ENCODE assay signal across 18 cellular contexts in genomic region chr4:60683357-60683756, GRCh38.
A peak's percentile ranks its signal among the peaks of the same experiment; 100 is the strongest.
DNase-seq lines count a peak whose midpoint lies in the region; ATAC-seq and TF ChIP-seq lines count a peak whose summit lies in the region.
"Had no signal": no experiment of that assay in that cellular context is flagged by ENCODE, and none has a peak within 500 bp of the region (broad histone marks: within the 10 kb centered on the region; RNA-seq: fewer than 3 reads in every experiment).

No MANE protein-coding gene starts in this region.

- H3K4me1 ChIP-seq in smooth muscle cell (ENCODE audit: low read depth) (no peaks in the 10 kb centered on the region), MM.1S (ENCODE audit: low read length) (no peaks in the 10 kb centered on the region)
- H3K4me1 ChIP-seq: body of pancreas, parathyroid adenoma had no signal

- TF ChIP-seq CTCF in smooth muscle cell (IDR thresholded peaks at IDR 0.05; ENCODE audit: borderline replicate concordance, insufficient read depth, poor library complexity, severe bottlenecking) (no peak), MM.1S (IDR thresholded peaks at IDR 0.05; ENCODE audit: low read length) (no peak), WTC11 (IDR thresholded peaks at IDR 0.05) (no peak)

- H3K9ac ChIP-seq in smooth muscle cell (ENCODE audit: low read depth) (peak overlapping the region; percentile 17), MM.1S (ENCODE audit: low read length) (no peak overlapping the region)
- H3K9ac ChIP-seq: parathyroid adenoma had no signal

- no peak overlapping the region for H3K27ac Mint-ChIP-seq in WTC11
- H3K27ac Mint-ChIP-seq: activated CD4-positive, alpha-beta T cell treated with anti-CD3 and anti-CD28 coated beads, Interleukin-2, amount 10 ng/mL, durations not matched to agents 24 days and 14 days; CD4-positive, alpha-beta memory T cell; stimulated activated naive B cell treated with anti-CD40 and anti-IgM and Interleukin-4, amounts not matched to agents 10 μg/mL and 1 μg/mL and 100 μg/mL, for 72 hours had no signal

- ATAC-seq in SK-N-SH treated with all-trans-retinoic acid at 6 μM for 48 hours (peak; percentile 93), WTC11 (no peak)
- ATAC-seq: body of pancreas; stimulated activated naive B cell treated with anti-CD40 and anti-IgM and Interleukin-4, amounts not matched to agents 10 μg/mL and 1 μg/mL and 100 μg/mL, for 72 hours had no signal

- H4K20me1 ChIP-seq in smooth muscle cell (ENCODE audit: low read depth) (no peaks in the 10 kb centered on the region), MM.1S (ENCODE audit: insufficient read depth, low read length) (no peaks in the 10 kb centered on the region)

- H3K9me3 ChIP-seq in smooth muscle cell (replicated peaks; ENCODE audit: low read depth) (no peaks in the 10 kb centered on the region), MM.1S (replicated peaks; ENCODE audit: insufficient read depth, low read length) (no peaks in the 10 kb centered on the region)
- H3K9me3 ChIP-seq: body of pancreas had no signal

- no peaks in the 10 kb centered on the region for H3K9me3 Mint-ChIP-seq in WTC11
- H3K9me3 Mint-ChIP-seq: activated CD4-positive, alpha-beta T cell treated with anti-CD3 and anti-CD28 coated beads, Interleukin-2, amount 10 ng/mL, durations not matched to agents 24 days and 14 days had no signal

- H3K36me3 ChIP-seq in smooth muscle cell (ENCODE audit: low read depth) (no peaks in the 10 kb centered on the region), MM.1S (replicated peaks; ENCODE audit: insufficient read depth, low read length) (no peaks in the 10 kb centered on the region)

- no peaks in the 10 kb centered on the region for H3F3A ChIP-seq in smooth muscle cell (ENCODE audit: low read depth)
- no peaks in the 10 kb centered on the region for H3F3A ChIP-seq in MM.1S (ENCODE audit: insufficient read depth, low read length)

- H3K27me3 ChIP-seq in smooth muscle cell (ENCODE audit: low read depth) (no peaks in the 10 kb centered on the region), MM.1S (replicated peaks; ENCODE audit: insufficient read depth, low read length) (no peaks in the 10 kb centered on the region)
- H3K27me3 ChIP-seq: body of pancreas had no signal

- H3K4me3 Mint-ChIP-seq in WTC11, result no peak overlapping the region
- H3K4me3 Mint-ChIP-seq: activated CD4-positive, alpha-beta T cell treated with anti-CD3 and anti-CD28 coated beads, Interleukin-2, amount 10 ng/mL, durations not matched to agents 24 days and 14 days; CD4-positive, alpha-beta memory T cell; stimulated activated naive B cell treated with anti-CD40 and anti-IgM and Interleukin-4, amounts not matched to agents 10 μg/mL and 1 μg/mL and 100 μg/mL, for 72 hours had no signal

- no peaks in the 10 kb centered on the region for H3K4me1 Mint-ChIP-seq in WTC11
- H3K4me1 Mint-ChIP-seq: activated CD4-positive, alpha-beta T cell treated with anti-CD3 and anti-CD28 coated beads, Interleukin-2, amount 10 ng/mL, durations not matched to agents 24 days and 14 days; CD4-positive, alpha-beta memory T cell; stimulated activated naive B cell treated with anti-CD40 and anti-IgM and Interleukin-4, amounts not matched to agents 10 μg/mL and 1 μg/mL and 100 μg/mL, for 72 hours had no signal

- POLR2A ChIA-PET in WTC11 (lab: Charles Lee), result no interaction called here

- H3K36me3 Mint-ChIP-seq in WTC11, result no peaks in the 10 kb centered on the region
- H3K36me3 Mint-ChIP-seq: CD4-positive, alpha-beta memory T cell; stimulated activated naive B cell treated with anti-CD40 and anti-IgM and Interleukin-4, amounts not matched to agents 10 μg/mL and 1 μg/mL and 100 μg/mL, for 72 hours had no signal

- peak overlapping the region; percentile 49 for H3K4me2 ChIP-seq in smooth muscle cell
- no peak overlapping the region for H3K4me2 ChIP-seq in MM.1S (ENCODE audit: low read depth, low read length)

- H3K4me3 ChIP-seq in smooth muscle cell (no peak overlapping the region), MM.1S (ENCODE audit: low read length) (no peak overlapping the region)
- H3K4me3 ChIP-seq: body of pancreas had no signal

- no peaks in the 10 kb centered on the region for H3K27me3 Mint-ChIP-seq in WTC11 (ENCODE audit: low read depth)
- H3K27me3 Mint-ChIP-seq: activated CD4-positive, alpha-beta T cell treated with anti-CD3 and anti-CD28 coated beads, Interleukin-2, amount 10 ng/mL, durations not matched to agents 24 days and 14 days; CD4-positive, alpha-beta memory T cell; stimulated activated naive B cell treated with anti-CD40 and anti-IgM and Interleukin-4, amounts not matched to agents 10 μg/mL and 1 μg/mL and 100 μg/mL, for 72 hours had no signal

- CTCF ChIA-PET in WTC11 (lab: Charles Lee), result no interaction called here

- H2AFZ ChIP-seq in smooth muscle cell (ENCODE audit: low read depth), result no peak overlapping the region
- no peak overlapping the region for H2AFZ ChIP-seq in MM.1S (ENCODE audit: low read length)
- H2AFZ ChIP-seq: parathyroid adenoma had no signal

- 91% methylated on average over 1 of the region's 1 CpG for WGBS in smooth muscle cell (ENCODE audit: low lambda C conversion rate)

- no peaks in the 10 kb centered on the region for H3K9me2 ChIP-seq in MM.1S (replicated peaks; ENCODE audit: insufficient read depth, low read length)

- DNase-seq in GM04503 (ENCODE audit: low read depth) (peak; percentile 85), fibroblast of gingiva (ENCODE audit: low read depth) (peak; percentile 1), smooth muscle cell (lab: John Stamatoyannopoulos, UW; ENCODE audit: unreplicated experiment) (no peak), MM.1S (no peak), WTC11 (ENCODE audit: low spot score) (no peak), NCI-H187 (lab: John Stamatoyannopoulos, UW) (no peak)
- no peak for DNase-seq in stimulated activated CD4-positive, alpha-beta T cell treated with anti-CD3 and anti-CD28 coated beads, Interleukin-4, amount 100 ng/mL, for 24 hours
- DNase-seq: activated CD4-positive, alpha-beta T cell treated with anti-CD3 and anti-CD28 coated beads, Interleukin-2, amount 10 ng/mL, durations not matched to agents 24 days and 14 days; activated T-cell treated with anti-CD3 and anti-CD28 coated beads, Interleukin-2, amount 50 U/mL, for 48 hours; body of pancreas; CD4-positive, alpha-beta memory T cell; NCI-H1436; NCI-H510A; OCI-M1; stimulated activated naive B cell treated with anti-CD40 and anti-IgM and Interleukin-4, amounts not matched to agents 10 μg/mL and 1 μg/mL and 100 μg/mL, for 72 hours; T-helper 1 cell had no signal

- H3K79me2 ChIP-seq in smooth muscle cell (ENCODE audit: low read depth) (no peaks in the 10 kb centered on the region), MM.1S (ENCODE audit: low read length) (no peaks in the 10 kb centered on the region)
- H3K79me2 ChIP-seq: parathyroid adenoma had no signal

- H3K27ac ChIP-seq in smooth muscle cell (ENCODE audit: low read depth), result peak overlapping the region; percentile 70
- no peak overlapping the region for H3K27ac ChIP-seq in MM.1S (ENCODE audit: low read length)
- H3K27ac ChIP-seq: body of pancreas, parathyroid adenoma had no signal

TF ChIP-seq in SK-N-SH treated with all-trans-retinoic acid at 6 μM for 48 hours, 23 proteins besides CTCF, POLR2A, EP300 and RAD21 (continues in another document):
- TF ChIP-seq ZNF565 (CRISPR knock-in tag; conservative IDR thresholded peaks at IDR 0.05; ENCODE audit: low read depth) (no peak), TOX (CRISPR knock-in tag; IDR thresholded peaks at IDR 0.05; ENCODE audit: borderline replicate concordance) (no peak; the same call in 1 of the 2 replicates), ESRRG (CRISPR knock-in tag; IDR thresholded peaks at IDR 0.05) (no peak), ISL1 (CRISPR knock-in tag; IDR thresholded peaks at IDR 0.05) (no peak), POU6F1 (CRISPR knock-in tag; IDR thresholded peaks at IDR 0.05; ENCODE audit: borderline replicate concordance, low read depth) (no peak)

TF ChIP-seq in WTC11, 78 proteins besides CTCF, POLR2A, EP300 and RAD21 (continues in another document):
- TF ChIP-seq RELA (CRISPR knock-in tag; IDR thresholded peaks at IDR 0.05; ENCODE audit: borderline replicate concordance) (no peak), ZMAT4 (CRISPR knock-in tag; IDR thresholded peaks at IDR 0.05) (no peak), MYBL2 (CRISPR knock-in tag; IDR thresholded peaks at IDR 0.05) (no peak), CREB1 (CRISPR knock-in tag; IDR thresholded peaks at IDR 0.05) (no peak), FOXK1 (CRISPR knock-in tag; IDR thresholded peaks at IDR 0.05) (no peak), E2F1 (CRISPR knock-in tag; IDR thresholded peaks at IDR 0.05) (no peak), IRF2 (CRISPR knock-in tag; IDR thresholded peaks at IDR 0.05; ENCODE audit: borderline replicate concordance, low read depth) (no peak), MXD4 (CRISPR knock-in tag; IDR thresholded peaks at IDR 0.05; ENCODE audit: borderline replicate concordance) (no peak), ZNF423 (CRISPR knock-in tag; IDR thresholded peaks at IDR 0.05) (no peak), ZNF121 (CRISPR knock-in tag; IDR thresholded peaks at IDR 0.05) (no peak)

Comparison
In these comparisons a context has a peak if more than half of its experiments do, and no peak if none do; other contexts are left out.
1. DNase-seq: peak in GM04503 (single experiment) and fibroblast of gingiva (single experiment); none in smooth muscle cell (single experiment), MM.1S (single experiment), WTC11 (single experiment), NCI-H187 (0 of 2) and stimulated activated CD4-positive, alpha-beta T cell treated with anti-CD3 and anti-CD28 coated beads, Interleukin-4, amount 100 ng/mL, for 24 hours (single experiment).